In the genomic region with DNA sequence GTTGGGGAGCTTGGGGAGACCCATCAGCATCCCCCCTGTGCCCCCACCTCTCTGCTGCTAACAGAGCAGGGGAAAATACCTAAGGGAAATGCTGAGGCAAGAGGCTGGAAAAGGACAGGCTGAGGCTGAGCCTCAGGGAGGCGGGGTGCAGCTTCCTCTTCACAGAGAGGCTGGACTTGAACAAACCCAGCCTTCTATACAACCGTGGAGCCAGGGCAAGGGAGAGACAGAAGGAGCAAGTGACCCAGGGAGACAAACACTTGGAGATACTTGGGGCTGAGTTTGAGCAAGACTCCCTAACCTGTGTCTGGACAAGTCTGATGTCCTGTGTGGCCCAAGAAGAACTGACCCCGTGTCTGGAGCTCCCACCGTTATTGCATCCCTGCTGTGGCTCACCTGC, we compare ENCODE assay signal across 13 cellular contexts. TPM values are rescaled to one million over a fixed set of nuclear protein-coding genes. Genes with fewer than 3 reads are reported as not detected.
DNase-seq lines count a peak whose midpoint lies in the region; ATAC-seq, FAIRE-seq and TF ChIP-seq lines count a peak whose summit lies in the region.
"Had no signal": no experiment of that assay in that cellular context is flagged by ENCODE, and none has a peak within 500 bp of the region (broad histone marks: within the 10 kb centered on the region; RNA-seq: fewer than 3 reads in every experiment).

A gene with protein sequence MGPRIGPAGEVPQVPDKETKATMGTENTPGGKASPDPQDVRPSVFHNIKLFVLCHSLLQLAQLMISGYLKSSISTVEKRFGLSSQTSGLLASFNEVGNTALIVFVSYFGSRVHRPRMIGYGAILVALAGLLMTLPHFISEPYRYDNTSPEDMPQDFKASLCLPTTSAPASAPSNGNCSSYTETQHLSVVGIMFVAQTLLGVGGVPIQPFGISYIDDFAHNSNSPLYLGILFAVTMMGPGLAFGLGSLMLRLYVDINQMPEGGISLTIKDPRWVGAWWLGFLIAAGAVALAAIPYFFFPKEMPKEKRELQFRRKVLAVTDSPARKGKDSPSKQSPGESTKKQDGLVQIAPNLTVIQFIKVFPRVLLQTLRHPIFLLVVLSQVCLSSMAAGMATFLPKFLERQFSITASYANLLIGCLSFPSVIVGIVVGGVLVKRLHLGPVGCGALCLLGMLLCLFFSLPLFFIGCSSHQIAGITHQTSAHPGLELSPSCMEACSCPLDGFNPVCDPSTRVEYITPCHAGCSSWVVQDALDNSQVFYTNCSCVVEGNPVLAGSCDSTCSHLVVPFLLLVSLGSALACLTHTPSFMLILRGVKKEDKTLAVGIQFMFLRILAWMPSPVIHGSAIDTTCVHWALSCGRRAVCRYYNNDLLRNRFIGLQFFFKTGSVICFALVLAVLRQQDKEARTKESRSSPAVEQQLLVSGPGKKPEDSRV (plus strand): TSS at position 229 of the 400 bp plus-strand sequence. CDS start 275 bp downstream, outside the sequence.

- intact Hi-C loops in kidney (cut with DNase I) (no loop called here), upper lobe of right lung (cut with DNase I) (no loop called here)

- H3K9ac ChIP-seq in kidney (ENCODE audit: low read length in 2 of 2), result no peak within 1 kb of the TSS

- H3K4me1 ChIP-seq in kidney (ENCODE audit: control insufficient read depth in 1 of 2, insufficient read depth in 1 of 2, low read depth in 1 of 2, low read length in 2 of 2) (peaks cover 0 to 3% of the 10 kb centered on the region in 2 donors), upper lobe of right lung (peaks cover 20% of the 10 kb centered on the region)

- no peak for FAIRE-seq in kidney (lab: Jason Lieb, UNC)

- peak within 1 kb of the TSS; percentile 32 to 46 for H3K4me3 ChIP-seq in kidney (ENCODE audit: low read length in 2 of 2)
- peak within 1 kb of the TSS; percentile 52 for H3K4me3 ChIP-seq in upper lobe of right lung

- DNase-seq in DMS53 (lab: John Stamatoyannopoulos, UW) (peak; percentile 29), DMS53 treated with DMSO at 0.1 percent for 48 hours (lab: John Stamatoyannopoulos, UW; ENCODE audit: unreplicated experiment) (no peak), kidney (no peak), pons (ENCODE audit: low spot score) (peak; percentile 25), upper lobe of right lung (no peak), NCI-H2081 treated with DMSO at 0.1 percent for 48 hours (lab: John Stamatoyannopoulos, UW) (no peak), EL (no peak)
- no peak for DNase-seq in activated CD4-positive, alpha-beta T cell treated with anti-CD3 and anti-CD28 coated beads, Interleukin-2, amount 50 U/mL, for 48 hours
- DNase-seq: activated CD4-positive, alpha-beta memory T cell treated with anti-CD3 and anti-CD28 coated beads for 36 hours; DMS 273 treated with DMSO at 0.1 percent for 48 hours; glutamatergic neuron; NCI-H2081 had no signal

- no peaks in the 10 kb centered on the region for H3K27me3 ChIP-seq in upper lobe of right lung

- H3K27ac ChIP-seq in kidney (ENCODE audit: low read depth in 2 of 2, low read length in 2 of 2) (no peak within 1 kb of the TSS), upper lobe of right lung (peak within 1 kb of the TSS; percentile 61)
- H3K27ac ChIP-seq: 22Rv1 had no signal

- H3K9me3 ChIP-seq in kidney (ENCODE audit: control insufficient read depth in 1 of 2, low read length in 2 of 2) (no peaks in the 10 kb centered on the region), upper lobe of right lung (no peaks in the 10 kb centered on the region)

- TF ChIP-seq CTCF in kidney (IDR thresholded peaks at IDR 0.05; ENCODE audit: borderline replicate concordance, extremely low read depth, insufficient read depth) (no peak), upper lobe of right lung (IDR thresholded peaks at IDR 0.05) (no peak)

- H3K36me3 ChIP-seq in kidney (ENCODE audit: control insufficient read depth in 1 of 2, insufficient read depth in 2 of 2, low read length in 2 of 2), result no peaks in the 10 kb centered on the region
- no peaks in the 10 kb centered on the region for H3K36me3 ChIP-seq in upper lobe of right lung

- peak; percentile 64 for ATAC-seq in upper lobe of right lung

RNA-seq across cellular contexts. Expression of the gene that starts here (rescaled TPM):
- 117 TPM for total RNA-seq in kidney
- polyA plus RNA-seq in kidney (ENCODE audit: insufficient read depth, low read depth, low replicate concordance), result 8.9 TPM
- total RNA-seq in upper lobe of right lung, result 204 TPM
- total RNA-seq: activated CD4-positive, alpha-beta memory T cell treated with anti-CD3 and anti-CD28 coated beads for 36 hours had no signal

Comparison
In these comparisons a context has a peak if more than half of its experiments do, and no peak if none do; other contexts are left out.
1. DNase-seq: peak in DMS53 (single experiment) and pons (single experiment); none in DMS53 treated with DMSO at 0.1 percent for 48 hours (single experiment), kidney (single experiment), upper lobe of right lung (single experiment), activated CD4-positive, alpha-beta T cell treated with anti-CD3 and anti-CD28 coated beads, Interleukin-2, amount 50 U/mL, for 48 hours (0 of 2), NCI-H2081 treated with DMSO at 0.1 percent for 48 hours (single experiment) and EL (single experiment).